Comparison of ENCODE assay signal across 21 cellular contexts in genomic region chr12:100503228-100503628, GRCh38. TPM values are rescaled to one million over a fixed set of nuclear protein-coding genes. Genes with fewer than 3 reads are reported as not detected.
DNase-seq lines count a peak whose midpoint lies in the region; ATAC-seq and TF ChIP-seq lines count a peak whose summit lies in the region.
"Had no signal": no experiment of that assay in that cellular context is flagged by ENCODE, and none has a peak within 500 bp of the region (broad histone marks: within the 10 kb centered on the region; RNA-seq: fewer than 3 reads in every experiment).

No MANE protein-coding gene starts in this region.

- DNase-seq in body of pancreas, result no peak
- DNase-seq in left colon, result no peak
- DNase-seq in OCI-M1 (lab: John Stamatoyannopoulos, UW), result no peak
- DNase-seq in SW480 (ENCODE audit: low spot score), result no peak
- DNase-seq in UCSD-AML1 (lab: John Stamatoyannopoulos, UW; ENCODE audit: unreplicated experiment), result no peak
- DNase-seq: 8988T, DMS 273 treated with DMSO at 0.1 percent for 48 hours, DND-41, NCI-H1105, NCI-H1694, NCI-H2081 treated with DMSO at 0.1 percent for 48 hours, NCI-H2227 treated with DMSO at 0.1 percent for 48 hours, NCI-H510A treated with DMSO at 0.1 percent for 48 hours, NCI-H82, RPMI8226, SHP77 treated with DMSO at 0.1 percent for 48 hours had no signal

- no peaks in the 10 kb centered on the region for H3K27me3 ChIP-seq in body of pancreas
- H3K27me3 ChIP-seq in muscle layer of duodenum (ENCODE audit: low read depth, low read length), result no peaks in the 10 kb centered on the region

- TF ChIP-seq POLR2A in body of pancreas (IDR thresholded peaks at IDR 0.05), result peak in 2 of 3 donors; percentile 51 to 64

- no peak overlapping the region for H3K4me3 ChIP-seq in body of pancreas
- peak overlapping the region in 1 of 2 donors; percentile 14 for H3K4me3 ChIP-seq in muscle layer of duodenum (ENCODE audit: low read depth in 1 of 2, low read length in 2 of 2)

- H3K36me3 ChIP-seq in body of pancreas (replicated peaks in 1 of 2; ENCODE audit: insufficient read depth in 1 of 2, low read depth in 2 of 2) (no peaks in the 10 kb centered on the region), muscle layer of duodenum (ENCODE audit: control insufficient read depth in 1 of 2, insufficient read depth in 2 of 2, low read length in 2 of 2) (no peaks in the 10 kb centered on the region)

- intact Hi-C loops in body of pancreas (cut with DNase I), result no loop called here
- intact Hi-C loops in left colon (cut with DNase I, micrococcal nuclease), result no loop called here

- H3K4me1 ChIP-seq in body of pancreas (no peaks in the 10 kb centered on the region), muscle layer of duodenum (ENCODE audit: control insufficient read depth in 1 of 2, insufficient read depth in 2 of 2, low read length in 2 of 2) (no peaks in the 10 kb centered on the region)

- H3K9me3 ChIP-seq in body of pancreas (no peaks in the 10 kb centered on the region), muscle layer of duodenum (ENCODE audit: control insufficient read depth in 1 of 2, low read length in 2 of 2) (no peaks in the 10 kb centered on the region)

- 59 to 62% methylated on average over 6 of the region's 6 CpGs for WGBS in body of pancreas, 2 donors

- ATAC-seq in body of pancreas, result peak; percentile 59
- ATAC-seq in left colon, result peak; percentile 72
- no peak for ATAC-seq in GM18909 (IDR thresholded peaks at IDR 0.05; ENCODE audit: poor library complexity, unreplicated experiment)

- TF ChIP-seq CTCF in 22Rv1 (IDR thresholded peaks at IDR 0.05), result no peak
- no peak for TF ChIP-seq CTCF in body of pancreas (IDR thresholded peaks at IDR 0.05)

- H3K27ac ChIP-seq in 22Rv1 (peak overlapping the region; percentile 65), body of pancreas (peak overlapping the region; percentile 15 to 77 (median 52)), muscle layer of duodenum (ENCODE audit: low read length) (peak overlapping the region; percentile 30)

RNA-seq across cellular contexts. Expression of gene NR1H4, which starts 29.6 kb away (rescaled TPM):
- 1 to 10 TPM; 1.3 to 2.9 TPM for total RNA-seq in body of pancreas
- total RNA-seq in left colon, result 10 to 100 TPM; 20.3 to 30.5 TPM
- total RNA-seq: B cell, G401 had no signal

Comparison
In these comparisons a context has a peak if more than half of its experiments do, and no peak if none do; other contexts are left out.
1. RNA of gene NR1H4, which starts 29.6 kb away (total RNA-seq): 20.3 to 30.5 TPM in left colon; 1.3 to 2.9 TPM in body of pancreas; every median in the first group is over 4 times any median in the second.
2. Peak in every context shown above with its lines, with median percentiles within 50 percentile points of each other: H3K27ac ChIP-seq.